8 cellular contexts compared by ENCODE assay signal in genomic region chr3:13072239-13073041, GRCh38. TPM values are rescaled to one million over a fixed set of nuclear protein-coding genes. Genes with fewer than 3 reads are reported as not detected.
DNase-seq lines count a peak whose midpoint lies in the region; ATAC-seq and TF ChIP-seq lines count a peak whose summit lies in the region.

No MANE protein-coding gene starts in this region.

- peak; percentile 67 for ATAC-seq in HG02642 (IDR thresholded peaks at IDR 0.05; ENCODE audit: poor library complexity, unreplicated experiment)

- H3K4me3 Mint-ChIP-seq in endodermal cell = peak overlapping the region; percentile 37

- peaks cover 43% of the 10 kb centered on the region for H3K27me3 Mint-ChIP-seq in endodermal cell (ENCODE audit: insufficient read depth)

- DNase-seq in NCI-H748 (lab: John Stamatoyannopoulos, UW; ENCODE audit: unreplicated experiment) (peak; percentile 60), NCI-H748 treated with DMSO at 0.1 percent for 48 hours (lab: John Stamatoyannopoulos, UW) (no peak), NCI-H2196 (lab: John Stamatoyannopoulos, UW; ENCODE audit: unreplicated experiment) (peak; percentile 36), endodermal cell (peak; percentile 90), KG1 (lab: John Stamatoyannopoulos, UW) (no peak)
- DNase-seq in activated naive CD4-positive, alpha-beta T cell treated with anti-CD3 and anti-CD28 coated beads, Interleukin-2, amount 50 U/mL, for 16 hours = no peak

- WGBS in endodermal cell (ENCODE audit: insufficient coverage in 1 of 2, insufficient read length in 1 of 2), 2 experiments = 60 to 74% methylated on average over 14 to 25 of the region's 25 CpGs

- no peak overlapping the region for H3K27ac Mint-ChIP-seq in endodermal cell

- H3K27ac ChIP-seq in endodermal cell (ENCODE audit: low read depth, low read length) (no peak overlapping the region), skin epidermis (peak overlapping the region in 1 of 21 experiments; percentile 35)

- H3K4me3 ChIP-seq in endodermal cell (ENCODE audit: low read length) (no peak overlapping the region), skin epidermis (peak overlapping the region in 4 of 7 experiments; percentile 2 to 29 (median 12))

- no peaks in the 10 kb centered on the region for H3K9me3 Mint-ChIP-seq in endodermal cell

- H3K27me3 ChIP-seq in endodermal cell (ENCODE audit: control insufficient read depth, insufficient read depth, low read length, poor library complexity, severe bottlenecking) = peaks cover 51% of the 10 kb centered on the region

- H3K9me3 ChIP-seq in endodermal cell (ENCODE audit: control insufficient read depth, low read length) = no peaks in the 10 kb centered on the region

- no peaks in the 10 kb centered on the region for H3K36me3 Mint-ChIP-seq in endodermal cell (ENCODE audit: low read depth)

- H3K4me1 ChIP-seq in endodermal cell (ENCODE audit: control insufficient read depth, insufficient read depth, low read length) = no peaks in the 10 kb centered on the region

- no peak for TF ChIP-seq CTCF in endodermal cell (conservative IDR thresholded peaks at IDR 0.05)

- H3K4me1 Mint-ChIP-seq in endodermal cell = peaks cover 2% of the 10 kb centered on the region

- no peaks in the 10 kb centered on the region for H3K36me3 ChIP-seq in endodermal cell (ENCODE audit: control insufficient read depth, insufficient read depth, low read length)

- H3K9ac ChIP-seq in endodermal cell (ENCODE audit: extremely low read depth, low read length, poor library complexity, severe bottlenecking) = no peak overlapping the region

RNA-seq across cellular contexts. Expression of gene IQSEC1, which starts 0.8 kb away (rescaled TPM):
- 10 to 100 TPM; 22.7 to 24.5 TPM for total RNA-seq in endodermal cell
- 39.0 TPM for polyA plus RNA-seq in endodermal cell (2013, experiment 1 of 2)
- polyA plus RNA-seq in endodermal cell (2013, experiment 2 of 2) = 38.9 TPM

Comparison
In these comparisons a context has a peak if more than half of its experiments do, and no peak if none do; other contexts are left out.
1. DNase-seq: peak in NCI-H748 (single experiment), NCI-H2196 (single experiment) and endodermal cell (single experiment); none in NCI-H748 treated with DMSO at 0.1 percent for 48 hours (single experiment), KG1 (single experiment) and activated naive CD4-positive, alpha-beta T cell treated with anti-CD3 and anti-CD28 coated beads, Interleukin-2, amount 50 U/mL, for 16 hours (single experiment).